In the genomic region with DNA sequence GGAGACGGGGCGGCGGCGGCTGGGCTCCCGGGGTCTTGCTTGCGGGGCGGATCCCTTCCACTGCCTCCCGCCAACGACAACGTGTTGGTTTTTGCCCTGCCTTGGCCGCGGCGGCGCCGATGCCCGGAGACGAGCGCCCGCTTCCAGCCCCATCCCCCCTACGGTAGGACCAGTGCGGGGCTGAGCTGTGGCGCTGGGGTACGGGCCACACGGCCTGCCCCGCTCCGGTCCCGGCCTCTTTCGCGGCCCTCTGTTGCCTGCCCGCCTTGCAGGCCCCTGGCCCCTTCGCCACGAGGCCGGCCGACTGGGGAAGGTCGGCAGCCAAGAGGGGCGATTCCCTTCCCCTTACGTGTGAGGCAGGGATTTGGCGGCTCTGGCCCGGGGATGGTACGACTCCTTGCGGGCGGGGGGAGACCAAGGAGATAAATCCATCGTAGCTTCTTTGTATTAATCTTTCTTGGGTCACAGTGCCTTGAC, we compare ENCODE assay signal across 8 cellular contexts. TPM values are rescaled to one million over a fixed set of nuclear protein-coding genes. Genes with fewer than 3 reads are reported as not detected.
DNase-seq lines count a peak whose midpoint lies in the region; ATAC-seq and TF ChIP-seq lines count a peak whose summit lies in the region.

No MANE protein-coding gene starts in this region.

- H3K4me3 ChIP-seq in AG04450 (ENCODE audit: low read depth, low read length) (peak overlapping the region; percentile 78), SJSA1 (peak overlapping the region; percentile 97), iPS-20b (ENCODE audit: low read length) (peak overlapping the region; percentile 93), smooth muscle cell (peak overlapping the region; percentile 78)

- H3K79me2 ChIP-seq in smooth muscle cell (ENCODE audit: low read depth): peaks cover 52% of the 10 kb centered on the region

- H3K4me2 ChIP-seq in smooth muscle cell: peak overlapping the region; percentile 99

- H2AFZ ChIP-seq in smooth muscle cell (ENCODE audit: low read depth): no peak overlapping the region

- peaks cover 61% of the 10 kb centered on the region for H3K4me1 Mint-ChIP-seq in brain

- peaks cover 31% of the 10 kb centered on the region for H3K36me3 Mint-ChIP-seq in brain

- peaks cover 6% of the 10 kb centered on the region for H3F3A ChIP-seq in smooth muscle cell (ENCODE audit: low read depth)

- H3K9me3 ChIP-seq in AG04450 (ENCODE audit: control insufficient read depth, insufficient read depth, low read length): no peaks in the 10 kb centered on the region; the same call in 1 of the 2 replicates
- H3K9me3 ChIP-seq in SJSA1 (replicated peaks): no peaks in the 10 kb centered on the region
- H3K9me3 ChIP-seq in iPS-20b (ENCODE audit: insufficient read depth, low read depth, low read length): no peaks in the 10 kb centered on the region
- no peaks in the 10 kb centered on the region for H3K9me3 ChIP-seq in smooth muscle cell (replicated peaks; ENCODE audit: low read depth)

- peaks cover 49% of the 10 kb centered on the region for H4K20me1 ChIP-seq in smooth muscle cell (ENCODE audit: low read depth)

- POLR2A ChIA-PET in AG04450 (lab: Yijun Ruan, JAX): interaction anchor here (0.7 to 1.8 kb wide), 7 partner anchors 8 to 169 kb away, joined by 3 to 6 read pairs (median 4); no protein-coding TSS in a partner anchor

- CTCF ChIA-PET in AG04450 (lab: Charles Lee): interaction anchor here (1.1 to 1.5 kb wide), 3 partner anchors 10 to 107 kb away, joined by 4 read pairs; no protein-coding TSS in a partner anchor

- H3K9me3 Mint-ChIP-seq in brain: no peaks in the 10 kb centered on the region

- H3K36me3 ChIP-seq in SJSA1 (peaks cover 47% of the 10 kb centered on the region), iPS-20b (ENCODE audit: insufficient read depth, low read depth, low read length) (peaks cover 37% of the 10 kb centered on the region), smooth muscle cell (ENCODE audit: low read depth) (no peaks in the 10 kb centered on the region)

- peak; percentile 11; the same call in 1 of the 2 replicates for TF ChIP-seq CTCF in AG04450 (IDR thresholded peaks at IDR 0.05; ENCODE audit: low read depth, low read length)
- TF ChIP-seq CTCF in brain (conservative IDR thresholded peaks at IDR 0.05): no peak
- TF ChIP-seq CTCF in smooth muscle cell (IDR thresholded peaks at IDR 0.05; ENCODE audit: borderline replicate concordance, insufficient read depth, poor library complexity, severe bottlenecking): no peak

- peaks cover 4% of the 10 kb centered on the region for H3K27me3 Mint-ChIP-seq in brain

- peak overlapping the region; percentile 88 to 96 (median 91) for H3K4me3 Mint-ChIP-seq in brain

- ATAC-seq in GM18867 (IDR thresholded peaks at IDR 0.05; ENCODE audit: unreplicated experiment) (peak; percentile 22), HG03103 (IDR thresholded peaks at IDR 0.05; ENCODE audit: low read depth, unreplicated experiment) (peak; percentile 16)

- WGBS in smooth muscle cell (ENCODE audit: low lambda C conversion rate): under 1% methylated on average over 42 of the region's 43 CpGs

- H3K27me3 ChIP-seq in AG04450 (ENCODE audit: control insufficient read depth, insufficient read depth, low read length): no peaks in the 10 kb centered on the region
- no peaks in the 10 kb centered on the region for H3K27me3 ChIP-seq in SJSA1 (replicated peaks)
- H3K27me3 ChIP-seq in iPS-20b (ENCODE audit: insufficient read depth, low read length): no peaks in the 10 kb centered on the region
- H3K27me3 ChIP-seq in smooth muscle cell (ENCODE audit: low read depth): no peaks in the 10 kb centered on the region

- H3K4me1 ChIP-seq in SJSA1 (replicated peaks) (peaks cover 39% of the 10 kb centered on the region), iPS-20b (ENCODE audit: insufficient read depth, low read length) (peaks cover 10% of the 10 kb centered on the region), smooth muscle cell (ENCODE audit: low read depth) (peaks cover 23% of the 10 kb centered on the region)

- peak overlapping the region; percentile 47 for H3K27ac ChIP-seq in AG04450 (ENCODE audit: low read depth, low read length)
- H3K27ac ChIP-seq in SJSA1: peak overlapping the region; percentile 90
- H3K27ac ChIP-seq in iPS-20b (ENCODE audit: low read length): peak overlapping the region; percentile 21
- peak overlapping the region; percentile 90 for H3K27ac ChIP-seq in smooth muscle cell (ENCODE audit: low read depth)

- H3K27ac Mint-ChIP-seq in brain: peak overlapping the region; percentile 93 to 98 (median 95)

- H3K9ac ChIP-seq in iPS-20b (ENCODE audit: low read depth, low read length) (peak overlapping the region; percentile 93), smooth muscle cell (ENCODE audit: low read depth) (peak overlapping the region; percentile 98)

- DNase-seq in AG04450 (ENCODE audit: low read depth, low spot score) (no peak), SJSA1 (ENCODE audit: low read depth in 1 of 2, low spot score in 2 of 2) (peak; percentile 55 to 71), smooth muscle cell (lab: John Stamatoyannopoulos, UW; ENCODE audit: unreplicated experiment) (peak; percentile 45), NCI-H524 treated with DMSO at 0.1 percent for 48 hours (lab: John Stamatoyannopoulos, UW) (no peak)

RNA-seq across cellular contexts. Expression of a gene that starts 0.5 kb away (rescaled TPM):
- polyA plus RNA-seq in AG04450 (2011; rRNA removed) (378 and 404 TPM in 2 replicates), brain (ENCODE audit: insufficient read depth, low read depth, low replicate concordance) (337 TPM), smooth muscle cell (222 and 241 TPM in 2 replicates)
- 253 and 255 TPM in 2 replicates for polyA minus RNA-seq in AG04450 (2011; rRNA and poly(A)+ RNA removed)
- 246 and 313 TPM in 2 replicates for total RNA-seq in SJSA1 (2014; rRNA removed; shearing (Covaris generic))
- 168 and 198 TPM in 2 replicates for total RNA-seq in smooth muscle cell

RNA-seq across cellular contexts. Expression of a gene that starts 35.2 kb away (rescaled TPM):
- polyA plus RNA-seq in AG04450 (2011; rRNA removed) (0.22 and 0.26 TPM in 2 replicates), brain (ENCODE audit: insufficient read depth, low read depth, low replicate concordance) (8.1 TPM), smooth muscle cell (0.39 TPM in 1 of 2 replicates, not detected in the other)
- 0.74 TPM in 2 replicates for polyA minus RNA-seq in AG04450 (2011; rRNA and poly(A)+ RNA removed)
- 0.92 TPM in 1 of 2 replicates, not detected in the other for total RNA-seq in SJSA1 (2014; rRNA removed; shearing (Covaris generic))
- total RNA-seq in smooth muscle cell: 0.54 TPM in 1 of 2 replicates, not detected in the other

Comparison
In these comparisons a context has a peak if more than half of its experiments do, and no peak if none do; other contexts are left out.
1. DNase-seq: peak in SJSA1 (2 of 2) and smooth muscle cell (single experiment); none in AG04450 (single experiment) and NCI-H524 treated with DMSO at 0.1 percent for 48 hours (single experiment).
2. H3K27ac ChIP-seq: peak in every context shown above with its lines; median percentile 90 in SJSA1; 90 in smooth muscle cell; 47 in AG04450; 21 in iPS-20b.
3. Peak in every context shown above with its lines, with median percentiles within 50 percentile points of each other: H3K4me3 ChIP-seq.